In genomic region chr6:1611322-1611571, GRCh38 we compare ENCODE assay signal across 8 cellular contexts. TPM values are rescaled to one million over a fixed set of nuclear protein-coding genes. Genes with fewer than 3 reads are reported as not detected.
DNase-seq lines count a peak whose midpoint lies in the region; ATAC-seq and TF ChIP-seq lines count a peak whose summit lies in the region.

No MANE protein-coding gene starts in this region.

- peaks cover 0 to 68% (median 49%) of the 10 kb centered on the region in 4 donors for H3K4me1 ChIP-seq in sigmoid colon

- H3K27me3 ChIP-seq in MG63: no peaks in the 10 kb centered on the region
- H3K27me3 ChIP-seq in sigmoid colon: peaks cover 81 to 92% (median 87%) of the 10 kb centered on the region in 3 donors

- intact Hi-C loops in sigmoid colon (cut with DNase I): no loop called here

- TF ChIP-seq CTCF in epithelial cell of esophagus (IDR thresholded peaks at IDR 0.05; ENCODE audit: insufficient read depth, low read depth, low read length, missing control alignments) (peak; percentile 20), sigmoid colon (IDR thresholded peaks at IDR 0.05) (no peak)

- H3K36me3 ChIP-seq in MG63: peaks cover 2% of the 10 kb centered on the region
- no peaks in the 10 kb centered on the region for H3K36me3 ChIP-seq in sigmoid colon

- peak overlapping the region; percentile 30 to 97 (median 47) for H3K27ac ChIP-seq in sigmoid colon

- TF ChIP-seq EP300 in sigmoid colon (IDR thresholded peaks at IDR 0.05): no peak

- TF ChIP-seq POLR2A in sigmoid colon (IDR thresholded peaks at IDR 0.05): no peak

- H3K4me3 ChIP-seq in MG63 (peak overlapping the region; percentile 58; the same call in 1 of the 2 replicates), epithelial cell of esophagus (ENCODE audit: low read length) (peak overlapping the region; percentile 72), sigmoid colon (peak overlapping the region in 3 of 4 donors; percentile 49 to 62 (median 55))

- H3K9me3 ChIP-seq in MG63: no peaks in the 10 kb centered on the region
- H3K9me3 ChIP-seq in sigmoid colon: no peaks in the 10 kb centered on the region

- ATAC-seq in GM21360 (IDR thresholded peaks at IDR 0.05; ENCODE audit: unreplicated experiment): no peak
- ATAC-seq in HG03342 (IDR thresholded peaks at IDR 0.05; ENCODE audit: unreplicated experiment): no peak

- 2 to 3% methylated on average over 38 of the region's 38 CpGs for WGBS in sigmoid colon, 2 donors

- DNase-seq in EL: peak; percentile 61
- DNase-seq in MG63: peak; percentile 51
- peak; percentile 57 for DNase-seq in epithelial cell of esophagus (ENCODE audit: low read depth)
- DNase-seq in sigmoid colon: no peak
- no peak for DNase-seq in central memory CD4-positive, alpha-beta T cell
- no peak for DNase-seq in foreskin melanocyte

RNA-seq across cellular contexts. Expression of gene FOXC1, which starts 1.5 kb away (rescaled TPM):
- total RNA-seq in MG63 (2014; rRNA removed; shearing (Covaris generic); ENCODE audit: low replicate concordance): 2.2 and 5.5 TPM in 2 replicates
- total RNA-seq in sigmoid colon: 1 to 10 TPM; 1.5 to 3.0 (median 1.8) TPM
- under 1 TPM in 2 of 3 donors, not detected in 1; 0.60 to 0.70 TPM for polyA plus RNA-seq in sigmoid colon

Comparison
In these comparisons a context has a peak if more than half of its experiments do, and no peak if none do; other contexts are left out.
1. DNase-seq: peak in EL (single experiment), MG63 (single experiment) and epithelial cell of esophagus (single experiment); none in sigmoid colon (single experiment), central memory CD4-positive, alpha-beta T cell (single experiment) and foreskin melanocyte (single experiment).
2. Peak in every context shown above with its lines, with median percentiles within 50 percentile points of each other: H3K4me3 ChIP-seq.